1 cellular context compared by ENCODE assay signal in the genomic region with DNA sequence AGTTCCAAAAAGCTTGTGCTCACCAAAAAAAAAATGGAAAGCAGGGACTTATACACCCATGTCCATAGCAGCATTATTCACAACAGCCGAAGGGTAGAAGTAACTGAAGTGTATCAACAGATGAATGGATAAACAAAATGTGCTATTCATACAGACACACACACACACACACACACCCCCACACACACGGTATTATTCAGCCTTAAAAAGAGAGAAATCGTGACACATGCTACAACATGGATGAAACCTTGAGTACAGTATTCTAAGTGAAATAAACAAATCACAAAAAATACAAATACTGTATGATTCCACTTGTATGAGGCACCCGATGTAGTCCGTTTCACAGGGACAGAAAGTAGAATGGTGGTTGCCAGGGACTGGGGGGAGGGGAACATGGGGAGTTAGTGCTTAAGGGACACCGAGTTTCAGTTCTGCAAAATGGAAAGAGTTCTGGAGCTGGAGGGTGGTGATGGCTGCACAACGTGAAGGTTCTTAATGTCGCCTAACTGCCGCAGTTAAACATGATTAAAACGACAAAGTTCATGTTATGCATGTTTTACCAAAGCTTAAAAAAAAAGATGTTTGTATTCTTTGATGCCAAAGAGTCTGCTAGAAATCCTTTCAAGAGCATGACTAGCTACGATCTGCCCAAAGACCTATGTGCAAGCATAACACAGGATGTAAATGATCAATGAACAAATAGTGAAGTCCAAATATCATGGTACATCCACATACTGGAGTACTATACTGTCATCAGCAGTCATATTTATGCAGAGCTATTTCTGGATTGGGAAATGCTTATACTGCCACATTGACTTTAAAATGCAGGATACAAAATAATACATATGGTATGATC.
TF ChIP-seq lines count a peak whose summit lies in the region.

No MANE protein-coding gene starts in this region.

TF ChIP-seq in HepG2, 621 proteins besides CTCF, POLR2A, EP300 and RAD21 (continued from another document and continues in another):
- TF ChIP-seq, protein P1, sequence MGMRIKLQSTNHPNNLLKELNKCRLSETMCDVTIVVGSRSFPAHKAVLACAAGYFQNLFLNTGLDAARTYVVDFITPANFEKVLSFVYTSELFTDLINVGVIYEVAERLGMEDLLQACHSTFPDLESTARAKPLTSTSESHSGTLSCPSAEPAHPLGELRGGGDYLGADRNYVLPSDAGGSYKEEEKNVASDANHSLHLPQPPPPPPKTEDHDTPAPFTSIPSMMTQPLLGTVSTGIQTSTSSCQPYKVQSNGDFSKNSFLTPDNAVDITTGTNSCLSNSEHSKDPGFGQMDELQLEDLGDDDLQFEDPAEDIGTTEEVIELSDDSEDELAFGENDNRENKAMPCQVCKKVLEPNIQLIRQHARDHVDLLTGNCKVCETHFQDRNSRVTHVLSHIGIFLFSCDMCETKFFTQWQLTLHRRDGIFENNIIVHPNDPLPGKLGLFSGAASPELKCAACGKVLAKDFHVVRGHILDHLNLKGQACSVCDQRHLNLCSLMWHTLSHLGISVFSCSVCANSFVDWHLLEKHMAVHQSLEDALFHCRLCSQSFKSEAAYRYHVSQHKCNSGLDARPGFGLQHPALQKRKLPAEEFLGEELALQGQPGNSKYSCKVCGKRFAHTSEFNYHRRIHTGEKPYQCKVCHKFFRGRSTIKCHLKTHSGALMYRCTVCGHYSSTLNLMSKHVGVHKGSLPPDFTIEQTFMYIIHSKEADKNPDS (CRISPR knock-in tag; IDR thresholded peaks at IDR 0.05): no peak
- TF ChIP-seq ZNF619 (CRISPR knock-in tag; IDR thresholded peaks at IDR 0.05) (no peak), ATF7-NPFF (CRISPR knock-in tag; IDR thresholded peaks at IDR 0.05; ENCODE audit: low read depth) (no peak), ZNF350 (CRISPR knock-in tag; IDR thresholded peaks at IDR 0.05; ENCODE audit: borderline replicate concordance, low read depth) (no peak), RCOR2 (CRISPR knock-in tag; IDR thresholded peaks at IDR 0.05) (peak; percentile 78; the same call in 1 of the 2 replicates), ZNF567 (CRISPR knock-in tag; IDR thresholded peaks at IDR 0.05; ENCODE audit: borderline replicate concordance) (no peak), ZNF121 (CRISPR knock-in tag; IDR thresholded peaks at IDR 0.05) (0 out of 2 replicates have a peak, but pooled peaks have one; percentile 14), ELF3 (CRISPR knock-in tag; IDR thresholded peaks at IDR 0.05) (no peak), MED13 (CRISPR knock-in tag; IDR thresholded peaks at IDR 0.05) (no peak), STAT5B (CRISPR knock-in tag; IDR thresholded peaks at IDR 0.05) (no peak), ZFYVE20 (CRISPR knock-in tag; IDR thresholded peaks at IDR 0.05; ENCODE audit: borderline replicate concordance, low read depth) (no peak), ZFP82 (CRISPR knock-in tag; IDR thresholded peaks at IDR 0.05; ENCODE audit: borderline replicate concordance) (no peak), ATRX (CRISPR knock-in tag; IDR thresholded peaks at IDR 0.05; ENCODE audit: borderline replicate concordance) (no peak), STAG1 (CRISPR knock-in tag; IDR thresholded peaks at IDR 0.05) (no peak; the same call in 1 of the 2 replicates), IKZF1 (IDR thresholded peaks at IDR 0.05) (no peak), ZNF451 (CRISPR knock-in tag; IDR thresholded peaks at IDR 0.05) (no peak), EEA1 (CRISPR knock-in tag; IDR thresholded peaks at IDR 0.05; ENCODE audit: borderline replicate concordance) (no peak), FOSL2 (CRISPR knock-in tag; IDR thresholded peaks at IDR 0.05) (no peak), POLR2AphosphoS5 (IDR thresholded peaks at IDR 0.05; ENCODE audit: low read depth, low read length) (no peak), RBFOX2 (IDR thresholded peaks at IDR 0.05; ENCODE audit: low read depth, low read length) (no peak), ZNF17 (CRISPR knock-in tag; IDR thresholded peaks at IDR 0.05) (no peak), TSC22D2 (CRISPR knock-in tag; IDR thresholded peaks at IDR 0.05; ENCODE audit: borderline replicate concordance) (no peak), NR2C2 (CRISPR knock-in tag; IDR thresholded peaks at IDR 0.05; ENCODE audit: borderline replicate concordance) (no peak)
- TF ChIP-seq, protein P2, sequence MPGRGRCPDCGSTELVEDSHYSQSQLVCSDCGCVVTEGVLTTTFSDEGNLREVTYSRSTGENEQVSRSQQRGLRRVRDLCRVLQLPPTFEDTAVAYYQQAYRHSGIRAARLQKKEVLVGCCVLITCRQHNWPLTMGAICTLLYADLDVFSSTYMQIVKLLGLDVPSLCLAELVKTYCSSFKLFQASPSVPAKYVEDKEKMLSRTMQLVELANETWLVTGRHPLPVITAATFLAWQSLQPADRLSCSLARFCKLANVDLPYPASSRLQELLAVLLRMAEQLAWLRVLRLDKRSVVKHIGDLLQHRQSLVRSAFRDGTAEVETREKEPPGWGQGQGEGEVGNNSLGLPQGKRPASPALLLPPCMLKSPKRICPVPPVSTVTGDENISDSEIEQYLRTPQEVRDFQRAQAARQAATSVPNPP (CRISPR knock-in tag; IDR thresholded peaks at IDR 0.05): no peak
- TF ChIP-seq, protein P3, sequence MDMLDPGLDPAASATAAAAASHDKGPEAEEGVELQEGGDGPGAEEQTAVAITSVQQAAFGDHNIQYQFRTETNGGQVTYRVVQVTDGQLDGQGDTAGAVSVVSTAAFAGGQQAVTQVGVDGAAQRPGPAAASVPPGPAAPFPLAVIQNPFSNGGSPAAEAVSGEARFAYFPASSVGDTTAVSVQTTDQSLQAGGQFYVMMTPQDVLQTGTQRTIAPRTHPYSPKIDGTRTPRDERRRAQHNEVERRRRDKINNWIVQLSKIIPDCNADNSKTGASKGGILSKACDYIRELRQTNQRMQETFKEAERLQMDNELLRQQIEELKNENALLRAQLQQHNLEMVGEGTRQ (IDR thresholded peaks at IDR 0.05; ENCODE audit: low read depth, low read length): no peak
- TF ChIP-seq, protein P3 (CRISPR knock-in tag; IDR thresholded peaks at IDR 0.05; ENCODE audit: borderline replicate concordance): no peak
- TF ChIP-seq, protein P4, sequence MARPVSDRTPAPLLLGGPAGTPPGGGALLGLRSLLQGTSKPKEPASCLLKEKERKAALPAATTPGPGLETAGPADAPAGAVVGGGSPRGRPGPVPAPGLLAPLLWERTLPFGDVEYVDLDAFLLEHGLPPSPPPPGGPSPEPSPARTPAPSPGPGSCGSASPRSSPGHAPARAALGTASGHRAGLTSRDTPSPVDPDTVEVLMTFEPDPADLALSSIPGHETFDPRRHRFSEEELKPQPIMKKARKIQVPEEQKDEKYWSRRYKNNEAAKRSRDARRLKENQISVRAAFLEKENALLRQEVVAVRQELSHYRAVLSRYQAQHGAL (CRISPR knock-in tag; IDR thresholded peaks at IDR 0.05; ENCODE audit: not compliant biosample characterization): no peak
- TF ChIP-seq, protein P5, sequence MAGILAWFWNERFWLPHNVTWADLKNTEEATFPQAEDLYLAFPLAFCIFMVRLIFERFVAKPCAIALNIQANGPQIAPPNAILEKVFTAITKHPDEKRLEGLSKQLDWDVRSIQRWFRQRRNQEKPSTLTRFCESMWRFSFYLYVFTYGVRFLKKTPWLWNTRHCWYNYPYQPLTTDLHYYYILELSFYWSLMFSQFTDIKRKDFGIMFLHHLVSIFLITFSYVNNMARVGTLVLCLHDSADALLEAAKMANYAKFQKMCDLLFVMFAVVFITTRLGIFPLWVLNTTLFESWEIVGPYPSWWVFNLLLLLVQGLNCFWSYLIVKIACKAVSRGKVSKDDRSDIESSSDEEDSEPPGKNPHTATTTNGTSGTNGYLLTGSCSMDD (CRISPR knock-in tag; IDR thresholded peaks at IDR 0.05): no peak
- TF ChIP-seq, protein P6, sequence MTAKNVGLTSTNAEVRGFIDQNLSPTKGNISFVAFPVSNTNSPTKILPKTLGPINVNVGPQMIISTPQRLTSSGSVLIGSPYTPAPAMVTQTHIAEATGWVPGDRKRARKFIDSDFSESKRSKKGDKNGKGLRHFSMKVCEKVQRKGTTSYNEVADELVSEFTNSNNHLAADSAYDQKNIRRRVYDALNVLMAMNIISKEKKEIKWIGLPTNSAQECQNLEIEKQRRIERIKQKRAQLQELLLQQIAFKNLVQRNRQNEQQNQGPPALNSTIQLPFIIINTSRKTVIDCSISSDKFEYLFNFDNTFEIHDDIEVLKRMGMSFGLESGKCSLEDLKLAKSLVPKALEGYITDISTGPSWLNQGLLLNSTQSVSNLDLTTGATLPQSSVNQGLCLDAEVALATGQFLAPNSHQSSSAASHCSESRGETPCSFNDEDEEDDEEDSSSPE (CRISPR knock-in tag; IDR thresholded peaks at IDR 0.05): no peak
- TF ChIP-seq, protein P7, sequence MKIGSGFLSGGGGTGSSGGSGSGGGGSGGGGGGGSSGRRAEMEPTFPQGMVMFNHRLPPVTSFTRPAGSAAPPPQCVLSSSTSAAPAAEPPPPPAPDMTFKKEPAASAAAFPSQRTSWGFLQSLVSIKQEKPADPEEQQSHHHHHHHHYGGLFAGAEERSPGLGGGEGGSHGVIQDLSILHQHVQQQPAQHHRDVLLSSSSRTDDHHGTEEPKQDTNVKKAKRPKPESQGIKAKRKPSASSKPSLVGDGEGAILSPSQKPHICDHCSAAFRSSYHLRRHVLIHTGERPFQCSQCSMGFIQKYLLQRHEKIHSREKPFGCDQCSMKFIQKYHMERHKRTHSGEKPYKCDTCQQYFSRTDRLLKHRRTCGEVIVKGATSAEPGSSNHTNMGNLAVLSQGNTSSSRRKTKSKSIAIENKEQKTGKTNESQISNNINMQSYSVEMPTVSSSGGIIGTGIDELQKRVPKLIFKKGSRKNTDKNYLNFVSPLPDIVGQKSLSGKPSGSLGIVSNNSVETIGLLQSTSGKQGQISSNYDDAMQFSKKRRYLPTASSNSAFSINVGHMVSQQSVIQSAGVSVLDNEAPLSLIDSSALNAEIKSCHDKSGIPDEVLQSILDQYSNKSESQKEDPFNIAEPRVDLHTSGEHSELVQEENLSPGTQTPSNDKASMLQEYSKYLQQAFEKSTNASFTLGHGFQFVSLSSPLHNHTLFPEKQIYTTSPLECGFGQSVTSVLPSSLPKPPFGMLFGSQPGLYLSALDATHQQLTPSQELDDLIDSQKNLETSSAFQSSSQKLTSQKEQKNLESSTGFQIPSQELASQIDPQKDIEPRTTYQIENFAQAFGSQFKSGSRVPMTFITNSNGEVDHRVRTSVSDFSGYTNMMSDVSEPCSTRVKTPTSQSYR (CRISPR knock-in tag; IDR thresholded peaks at IDR 0.05; ENCODE audit: borderline replicate concordance): peak; percentile 44; the same call in 1 of the 2 replicates
- TF ChIP-seq, protein P8, sequence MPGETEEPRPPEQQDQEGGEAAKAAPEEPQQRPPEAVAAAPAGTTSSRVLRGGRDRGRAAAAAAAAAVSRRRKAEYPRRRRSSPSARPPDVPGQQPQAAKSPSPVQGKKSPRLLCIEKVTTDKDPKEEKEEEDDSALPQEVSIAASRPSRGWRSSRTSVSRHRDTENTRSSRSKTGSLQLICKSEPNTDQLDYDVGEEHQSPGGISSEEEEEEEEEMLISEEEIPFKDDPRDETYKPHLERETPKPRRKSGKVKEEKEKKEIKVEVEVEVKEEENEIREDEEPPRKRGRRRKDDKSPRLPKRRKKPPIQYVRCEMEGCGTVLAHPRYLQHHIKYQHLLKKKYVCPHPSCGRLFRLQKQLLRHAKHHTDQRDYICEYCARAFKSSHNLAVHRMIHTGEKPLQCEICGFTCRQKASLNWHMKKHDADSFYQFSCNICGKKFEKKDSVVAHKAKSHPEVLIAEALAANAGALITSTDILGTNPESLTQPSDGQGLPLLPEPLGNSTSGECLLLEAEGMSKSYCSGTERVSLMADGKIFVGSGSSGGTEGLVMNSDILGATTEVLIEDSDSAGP (CRISPR knock-in tag; IDR thresholded peaks at IDR 0.05; ENCODE audit: borderline replicate concordance): no peak
- TF ChIP-seq, protein P9, sequence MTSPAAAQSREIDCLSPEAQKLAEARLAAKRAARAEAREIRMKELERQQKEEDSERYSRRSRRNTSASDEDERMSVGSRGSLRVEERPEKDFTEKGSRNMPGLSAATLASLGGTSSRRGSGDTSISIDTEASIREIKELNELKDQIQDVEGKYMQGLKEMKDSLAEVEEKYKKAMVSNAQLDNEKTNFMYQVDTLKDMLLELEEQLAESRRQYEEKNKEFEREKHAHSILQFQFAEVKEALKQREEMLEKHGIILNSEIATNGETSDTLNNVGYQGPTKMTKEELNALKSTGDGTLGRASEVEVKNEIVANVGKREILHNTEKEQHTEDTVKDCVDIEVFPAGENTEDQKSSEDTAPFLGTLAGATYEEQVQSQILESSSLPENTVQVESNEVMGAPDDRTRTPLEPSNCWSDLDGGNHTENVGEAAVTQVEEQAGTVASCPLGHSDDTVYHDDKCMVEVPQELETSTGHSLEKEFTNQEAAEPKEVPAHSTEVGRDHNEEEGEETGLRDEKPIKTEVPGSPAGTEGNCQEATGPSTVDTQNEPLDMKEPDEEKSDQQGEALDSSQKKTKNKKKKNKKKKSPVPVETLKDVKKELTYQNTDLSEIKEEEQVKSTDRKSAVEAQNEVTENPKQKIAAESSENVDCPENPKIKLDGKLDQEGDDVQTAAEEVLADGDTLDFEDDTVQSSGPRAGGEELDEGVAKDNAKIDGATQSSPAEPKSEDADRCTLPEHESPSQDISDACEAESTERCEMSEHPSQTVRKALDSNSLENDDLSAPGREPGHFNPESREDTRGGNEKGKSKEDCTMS (CRISPR knock-in tag; conservative IDR thresholded peaks at IDR 0.05): no peak
- TF ChIP-seq, protein P10, sequence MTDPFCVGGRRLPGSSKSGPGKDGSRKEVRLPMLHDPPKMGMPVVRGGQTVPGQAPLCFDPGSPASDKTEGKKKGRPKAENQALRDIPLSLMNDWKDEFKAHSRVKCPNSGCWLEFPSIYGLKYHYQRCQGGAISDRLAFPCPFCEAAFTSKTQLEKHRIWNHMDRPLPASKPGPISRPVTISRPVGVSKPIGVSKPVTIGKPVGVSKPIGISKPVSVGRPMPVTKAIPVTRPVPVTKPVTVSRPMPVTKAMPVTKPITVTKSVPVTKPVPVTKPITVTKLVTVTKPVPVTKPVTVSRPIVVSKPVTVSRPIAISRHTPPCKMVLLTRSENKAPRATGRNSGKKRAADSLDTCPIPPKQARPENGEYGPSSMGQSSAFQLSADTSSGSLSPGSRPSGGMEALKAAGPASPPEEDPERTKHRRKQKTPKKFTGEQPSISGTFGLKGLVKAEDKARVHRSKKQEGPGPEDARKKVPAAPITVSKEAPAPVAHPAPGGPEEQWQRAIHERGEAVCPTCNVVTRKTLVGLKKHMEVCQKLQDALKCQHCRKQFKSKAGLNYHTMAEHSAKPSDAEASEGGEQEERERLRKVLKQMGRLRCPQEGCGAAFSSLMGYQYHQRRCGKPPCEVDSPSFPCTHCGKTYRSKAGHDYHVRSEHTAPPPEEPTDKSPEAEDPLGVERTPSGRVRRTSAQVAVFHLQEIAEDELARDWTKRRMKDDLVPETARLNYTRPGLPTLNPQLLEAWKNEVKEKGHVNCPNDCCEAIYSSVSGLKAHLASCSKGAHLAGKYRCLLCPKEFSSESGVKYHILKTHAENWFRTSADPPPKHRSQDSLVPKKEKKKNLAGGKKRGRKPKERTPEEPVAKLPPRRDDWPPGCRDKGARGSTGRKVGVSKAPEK (CRISPR knock-in tag; IDR thresholded peaks at IDR 0.05; ENCODE audit: borderline replicate concordance): no peak
- TF ChIP-seq, protein P11, sequence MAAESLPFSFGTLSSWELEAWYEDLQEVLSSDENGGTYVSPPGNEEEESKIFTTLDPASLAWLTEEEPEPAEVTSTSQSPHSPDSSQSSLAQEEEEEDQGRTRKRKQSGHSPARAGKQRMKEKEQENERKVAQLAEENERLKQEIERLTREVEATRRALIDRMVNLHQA (CRISPR knock-in tag; IDR thresholded peaks at IDR 0.05): no peak
